32 cellular contexts compared by ENCODE assay signal in the genomic region with DNA sequence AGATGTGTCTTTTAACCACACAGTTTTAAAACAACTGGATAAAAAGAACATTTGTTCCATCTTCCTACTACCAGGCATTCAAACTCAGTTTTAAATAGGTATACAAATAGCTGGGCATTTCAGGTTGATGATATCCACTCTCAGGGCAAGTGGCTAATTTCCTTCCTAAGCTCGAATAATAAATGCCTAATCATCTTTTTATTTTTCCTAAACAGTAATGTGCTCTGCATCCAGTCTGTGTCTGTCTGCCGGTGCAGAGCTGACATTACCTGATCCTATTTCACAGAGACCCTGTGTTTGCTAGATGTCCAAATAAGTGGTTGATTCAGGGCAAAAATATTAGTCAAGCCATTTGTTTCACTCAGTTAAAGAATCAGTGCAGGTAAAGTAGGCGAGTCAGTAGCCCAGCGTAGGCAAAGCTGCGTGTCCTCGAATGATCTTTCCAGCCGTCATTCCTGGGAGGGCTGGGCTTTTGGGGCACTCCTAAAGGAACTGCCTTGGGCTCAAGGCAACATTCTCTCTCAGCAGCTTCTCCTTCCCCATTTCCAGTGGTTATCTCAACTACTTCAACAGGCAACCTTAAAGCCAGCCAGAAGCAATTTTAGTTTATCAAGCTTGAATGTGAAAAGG.
DNase-seq lines count a peak whose midpoint lies in the region; ATAC-seq, FAIRE-seq and TF ChIP-seq lines count a peak whose summit lies in the region.
"Had no signal": no experiment of that assay in that cellular context is flagged by ENCODE, and none has a peak within 500 bp of the region (broad histone marks: within the 10 kb centered on the region; RNA-seq: fewer than 3 reads in every experiment).

No MANE protein-coding gene starts in this region.

- H3K36me3 ChIP-seq in GM12878 (ENCODE audit: control insufficient read depth in 2 of 2, insufficient read depth in 2 of 2, low read length in 1 of 2) (no peaks in the 10 kb centered on the region), hepatocyte (replicated peaks; ENCODE audit: insufficient read depth, low read depth) (no peaks in the 10 kb centered on the region)
- H3K36me3 ChIP-seq: ascending aorta, lower lobe of right lung, MG63, pancreas, spleen, upper lobe of left lung had no signal

- no peak for FAIRE-seq in GM12878 (lab: Jason Lieb, UNC)
- FAIRE-seq: GM12892, K562, pancreas had no signal

- no peaks in the 10 kb centered on the region for H3K9me3 ChIP-seq in GM12878 (replicated peaks; ENCODE audit: control insufficient read depth, insufficient read depth, low read length)
- no peaks in the 10 kb centered on the region for H3K9me3 ChIP-seq in hepatocyte (ENCODE audit: low read depth)
- H3K9me3 ChIP-seq: ascending aorta, lower lobe of right lung, MG63, pancreas, spleen, upper lobe of left lung had no signal

- ATAC-seq in GM12878, result peak; percentile 9; the same call in 2 of the 3 replicates
- ATAC-seq: activated CD4-positive, alpha-beta T cell treated with anti-CD3 and anti-CD28 coated beads for 36 hours; K562; SK-N-SH treated with all-trans-retinoic acid at 6 μM for 48 hours; T-helper 17 cell had no signal

- no peak overlapping the region for H2AFZ ChIP-seq in GM12878 (ENCODE audit: control insufficient read depth, low read depth, low read length)
- no peak overlapping the region for H2AFZ ChIP-seq in hepatocyte

- intact Hi-C loops in GM12878 (cut with micrococcal nuclease; ENCODE audit: unreplicated experiment), result loop anchor here (5.0 kb wide), 1 partner anchor 56 kb away; no protein-coding TSS in a partner anchor

- H3K4me3 Mint-ChIP-seq in type B pancreatic cell, result peak overlapping the region; percentile 22
- H3K4me3 Mint-ChIP-seq: activated CD4-positive, alpha-beta T cell treated with anti-CD3 and anti-CD28 coated beads for 36 hours; activated naive CD8-positive, alpha-beta T cell treated with anti-CD3 and anti-CD28 coated beads for 36 hours; CD4-positive, CD25-positive, alpha-beta regulatory T cell; central memory CD8-positive, alpha-beta T cell; neural crest cell; T-helper 17 cell had no signal

- WGBS in GM12878 (ENCODE audit: insufficient coverage, insufficient replicate concordance, low lambda C conversion rate, missing lambda C conversion rate), result 63% methylated on average over 7 of the region's 7 CpGs
- WGBS in hepatocyte (ENCODE audit: low lambda C conversion rate, missing lambda C conversion rate), result 70% methylated on average over 7 of the region's 7 CpGs

- peak overlapping the region; percentile 81 for H3K27ac Mint-ChIP-seq in type B pancreatic cell
- H3K27ac Mint-ChIP-seq: activated CD4-positive, alpha-beta T cell treated with anti-CD3 and anti-CD28 coated beads for 36 hours; activated naive CD8-positive, alpha-beta T cell treated with anti-CD3 and anti-CD28 coated beads for 36 hours; CD4-positive, CD25-positive, alpha-beta regulatory T cell; T-helper 17 cell had no signal

- TF ChIP-seq RAD21 in GM12878 (IDR thresholded peaks at IDR 0.05; ENCODE audit: insufficient read depth, low read depth, low read length), result no peak

- in situ Hi-C loops in GM12878 (cut with MboI), result no loop called here

- no peaks in the 10 kb centered on the region for H3K27me3 Mint-ChIP-seq in type B pancreatic cell
- H3K27me3 Mint-ChIP-seq: activated naive CD8-positive, alpha-beta T cell treated with anti-CD3 and anti-CD28 coated beads for 36 hours; CD4-positive, CD25-positive, alpha-beta regulatory T cell; central memory CD8-positive, alpha-beta T cell; T-helper 17 cell had no signal

- H3K79me2 ChIP-seq in GM12878 (ENCODE audit: control insufficient read depth, insufficient read depth, low read length) (no peaks in the 10 kb centered on the region), hepatocyte (no peaks in the 10 kb centered on the region)

- DNase-seq in NCI-H82 (lab: John Stamatoyannopoulos, UW), result peak; percentile 13
- no peak for DNase-seq in NCI-H82 treated with DMSO at 0.1 percent for 48 hours (lab: John Stamatoyannopoulos, UW; ENCODE audit: unreplicated experiment)
- no peak for DNase-seq in GM12878 (ENCODE audit: low read depth, low spot score)
- DNase-seq in hepatocyte (ENCODE audit: low spot score), result no peak
- no peak for DNase-seq in type B pancreatic cell (ENCODE audit: extremely low spot score, unreplicated experiment)
- DNase-seq in stimulated activated CD4-positive, alpha-beta T cell treated with anti-CD3 and anti-CD28 coated beads, Interleukin-1b, Interleukin-23, amount 100 ng/mL, for 48 hours, result no peak
- no peak for DNase-seq in NCI-H1436 (lab: John Stamatoyannopoulos, UW)
- no peak for DNase-seq in HPDE6-E6E7 (ENCODE audit: extremely low spot score)
- DNase-seq: activated CD4-positive, alpha-beta T cell treated with anti-CD3 and anti-CD28 coated beads for 36 hours; activated effector memory CD4-positive, alpha-beta T cell treated with anti-CD3 and anti-CD28 coated beads, Interleukin-2, amount 50 U/mL, for 16 hours; activated naive CD8-positive, alpha-beta T cell treated with anti-CD3 and anti-CD28 coated beads for 36 hours; activated T-cell treated with anti-CD3 and anti-CD28 coated beads, Interleukin-2, amount 50 U/mL, for 1 hour; CD4-positive, CD25-positive, alpha-beta regulatory T cell; dermis blood vessel endothelial cell; lower lobe of right lung; MG63; NCI-H2081 treated with DMSO at 0.1 percent for 48 hours; NCI-H226; pancreas; retina; RPMI8226; spleen; stimulated activated CD4-positive, alpha-beta T cell treated with anti-CD3 and anti-CD28 coated beads, Interleukin-2, amount 100 ng/mL, for 48 hours; T-helper 17 cell had no signal

- H3K4me1 ChIP-seq in GM12878 (ENCODE audit: control insufficient read depth, insufficient read depth, low read length) (no peaks in the 10 kb centered on the region), hepatocyte (ENCODE audit: insufficient read depth) (peaks cover 31% of the 10 kb centered on the region)
- H3K4me1 ChIP-seq: ascending aorta, lower lobe of right lung had no signal

- CTCF ChIA-PET in GM12878 (lab: Yijun Ruan, JAX), result interaction anchor here (0.7 to 2.3 kb wide), 15 partner anchors 11 to 136 kb away, joined by 3 to 17 read pairs (median 4); no protein-coding TSS in a partner anchor

- H3K27me3 ChIP-seq in GM12878 (replicated peaks in 1 of 2; ENCODE audit: control insufficient read depth in 2 of 2, insufficient read depth in 2 of 2, low read length in 1 of 2), result no peaks in the 10 kb centered on the region
- H3K27me3 ChIP-seq in hepatocyte, result no peaks in the 10 kb centered on the region
- H3K27me3 ChIP-seq: ascending aorta, MG63, pancreas, spleen, upper lobe of left lung had no signal

- H3K27ac ChIP-seq in GM12878 (ENCODE audit: control insufficient read depth, insufficient read depth) (no peak overlapping the region), hepatocyte (peak overlapping the region; percentile 89)
- H3K27ac ChIP-seq: 22Rv1, ascending aorta, lower lobe of right lung, pancreas, spleen had no signal

- RAD21 ChIA-PET in GM12878 (lab: Charles Lee; ENCODE audit: unreplicated experiment), result interaction anchor here (0.9 to 2.6 kb wide), 14 partner anchors 8 to 579 kb away, joined by 3 to 6 read pairs (median 4); no protein-coding TSS in a partner anchor

- no TSS peak for BruUV-seq in GM12878 (replicated peaks; lab: Mats Ljungman, UMichigan)

- H3K36me3 Mint-ChIP-seq in type B pancreatic cell, result no peaks in the 10 kb centered on the region
- H3K36me3 Mint-ChIP-seq: activated naive CD8-positive, alpha-beta T cell treated with anti-CD3 and anti-CD28 coated beads for 36 hours; CD4-positive, CD25-positive, alpha-beta regulatory T cell had no signal

- POLR2A ChIA-PET in GM12878 (lab: Charles Lee), result interaction anchor here (1.0 to 1.9 kb wide), 4 partner anchors 10 to 16 kb away, joined by 3 to 4 read pairs (median 4); no protein-coding TSS in a partner anchor

- H3K4me3 ChIP-seq in GM12878 (no peak overlapping the region), hepatocyte (no peak overlapping the region)
- H3K4me3 ChIP-seq: ascending aorta, K562, lower lobe of right lung, MG63, pancreas, spleen, upper lobe of left lung had no signal

- H3K9me3 Mint-ChIP-seq in type B pancreatic cell, result peaks cover 3% of the 10 kb centered on the region
- H3K9me3 Mint-ChIP-seq: activated naive CD8-positive, alpha-beta T cell treated with anti-CD3 and anti-CD28 coated beads for 36 hours had no signal

- TF ChIP-seq POLR2A in GM12878 (IDR thresholded peaks at IDR 0.05; ENCODE audit: low read depth, low read length), result no peak

- TF ChIP-seq CTCF in GM12878 (IDR thresholded peaks at IDR 0.05 in 2 of 3, conservative IDR thresholded peaks at IDR 0.05 in 1 of 3; ENCODE audit: control insufficient read depth in 2 of 3, extremely low read depth in 1 of 3, insufficient read depth in 1 of 3, low read depth in 3 of 3, low read length in 3 of 3), result no peak
- no peak for TF ChIP-seq CTCF in hepatocyte (IDR thresholded peaks at IDR 0.05; ENCODE audit: poor library complexity)
- no peak for TF ChIP-seq CTCF in type B pancreatic cell (conservative IDR thresholded peaks at IDR 0.05)

- H4K20me1 ChIP-seq in GM12878 (ENCODE audit: control insufficient read depth, insufficient read depth) (no peaks in the 10 kb centered on the region), hepatocyte (ENCODE audit: insufficient read depth, poor library complexity, severe bottlenecking) (no peaks in the 10 kb centered on the region)

- SMC1A ChIA-PET in GM12878 (lab: Charles Lee; ENCODE audit: uncharacterized antibody, unreplicated experiment), result interaction anchor here (0.6 to 3.1 kb wide), 24 partner anchors 11 to 1155 kb away, joined by 3 to 29 read pairs (median 4); no protein-coding TSS in a partner anchor

- TF ChIP-seq EP300 in GM12878 (IDR thresholded peaks at IDR 0.05; ENCODE audit: borderline replicate concordance in 1 of 2, control insufficient read depth in 1 of 2, low read depth in 2 of 2, low read length in 2 of 2), result no peak

- H3K9ac ChIP-seq in GM12878 (ENCODE audit: control insufficient read depth, insufficient read depth, low read length), result no peak overlapping the region

- no peaks in the 10 kb centered on the region for H3K9me2 ChIP-seq in hepatocyte (replicated peaks; ENCODE audit: insufficient read depth)

- H3K4me2 ChIP-seq in GM12878 (ENCODE audit: control insufficient read depth, insufficient read depth) (no peak overlapping the region), hepatocyte (no peak overlapping the region)

- H3K4me1 Mint-ChIP-seq in type B pancreatic cell (ENCODE audit: unreplicated experiment), result peaks cover 41% of the 10 kb centered on the region
- H3K4me1 Mint-ChIP-seq: activated CD4-positive, alpha-beta T cell treated with anti-CD3 and anti-CD28 coated beads for 36 hours; activated naive CD8-positive, alpha-beta T cell treated with anti-CD3 and anti-CD28 coated beads for 36 hours; CD4-positive, CD25-positive, alpha-beta regulatory T cell; central memory CD8-positive, alpha-beta T cell; T-helper 17 cell had no signal

TF ChIP-seq in GM12878, 131 proteins besides CTCF, POLR2A, EP300 and RAD21 (continues in another document):
- no peak for TF ChIP-seq TCF12 (IDR thresholded peaks at IDR 0.05; ENCODE audit: low read depth, low read length)
